Comparison of ENCODE assay signal across 21 cellular contexts in genomic region chr22:38866399-38867123, GRCh38. TPM values are rescaled to one million over a fixed set of nuclear protein-coding genes. Genes with fewer than 3 reads are reported as not detected.
DNase-seq lines count a peak whose midpoint lies in the region; ATAC-seq and TF ChIP-seq lines count a peak whose summit lies in the region.
"Had no signal": no experiment of that assay in that cellular context is flagged by ENCODE, and none has a peak within 500 bp of the region (broad histone marks: within the 10 kb centered on the region; RNA-seq: fewer than 3 reads in every experiment).

No MANE protein-coding gene starts in this region.

- peak overlapping the region; percentile 48 for H3K4me3 Mint-ChIP-seq in endodermal cell
- H3K4me3 Mint-ChIP-seq in neural progenitor cell = no peak overlapping the region
- H3K4me3 Mint-ChIP-seq: nephron; T-helper 1 cell treated with Interleukin-12 subunit alpha and Interleukin-12 subunit beta and Interleukin-4 antibody, amounts not matched to agents 30 μg/mL and 1 μg/mL, for 36 hours had no signal

- H4K20me1 ChIP-seq in neural progenitor cell (ENCODE audit: low read depth) = peaks cover 94% of the 10 kb centered on the region

- H3K4me2 ChIP-seq in neural progenitor cell = peak overlapping the region; percentile 52

- H3K27ac ChIP-seq in left ventricle myocardium inferior (replicated peaks) = peak overlapping the region; percentile 84
- no peak overlapping the region for H3K27ac ChIP-seq in endodermal cell (ENCODE audit: low read depth, low read length)
- no peak overlapping the region for H3K27ac ChIP-seq in neural progenitor cell
- no peak overlapping the region for H3K27ac ChIP-seq in aorta (ENCODE audit: low read depth in 1 of 2, low read length in 2 of 2)

- H3K27me3 Mint-ChIP-seq in endodermal cell (ENCODE audit: insufficient read depth) (peaks cover 24% of the 10 kb centered on the region), neural progenitor cell (ENCODE audit: insufficient read depth, low read depth) (peaks cover 6% of the 10 kb centered on the region)
- H3K27me3 Mint-ChIP-seq: CD4-positive, alpha-beta memory T cell had no signal

- H3K27ac Mint-ChIP-seq in endodermal cell = no peak overlapping the region
- no peak overlapping the region for H3K27ac Mint-ChIP-seq in neural progenitor cell
- H3K27ac Mint-ChIP-seq: nephron; T-helper 1 cell treated with Interleukin-12 subunit alpha and Interleukin-12 subunit beta and Interleukin-4 antibody, amounts not matched to agents 30 μg/mL and 1 μg/mL, for 36 hours had no signal

- H3F3A ChIP-seq in neural progenitor cell (ENCODE audit: low read depth) = peaks cover 21% of the 10 kb centered on the region

- H3K36me3 ChIP-seq in left ventricle myocardium inferior (peaks cover 27% of the 10 kb centered on the region), endodermal cell (ENCODE audit: control insufficient read depth, insufficient read depth, low read length) (peaks cover 23% of the 10 kb centered on the region), neural progenitor cell (no peaks in the 10 kb centered on the region), aorta (ENCODE audit: control insufficient read depth in 1 of 2, insufficient read depth in 2 of 2, low read length in 1 of 2) (no peaks in the 10 kb centered on the region)

- H3K4me1 Mint-ChIP-seq in endodermal cell (peaks cover 8% of the 10 kb centered on the region), neural progenitor cell (peaks cover 38% of the 10 kb centered on the region)

- TF ChIP-seq CTCF in left ventricle myocardium inferior (IDR thresholded peaks at IDR 0.05; ENCODE audit: borderline replicate concordance) = no peak
- peak; percentile 45 for TF ChIP-seq CTCF in endodermal cell (conservative IDR thresholded peaks at IDR 0.05)
- peak; percentile 8 for TF ChIP-seq CTCF in neural progenitor cell (IDR thresholded peaks at IDR 0.05)

- H3K9ac ChIP-seq in endodermal cell (ENCODE audit: extremely low read depth, low read length, poor library complexity, severe bottlenecking) (no peak overlapping the region), neural progenitor cell (no peak overlapping the region)

- 83 to 86% methylated on average over 37 to 75 of the region's 75 CpGs for WGBS in endodermal cell (ENCODE audit: insufficient coverage in 1 of 2, insufficient read length in 1 of 2), 2 experiments
- 70 to 71% methylated on average over 66 to 75 of the region's 75 CpGs for WGBS in aorta, 2 donors

- intact Hi-C loops in left ventricle myocardium inferior (cut with micrococcal nuclease) (no loop called here), left cardiac atrium (cut with DNase I) (loop anchor here (5.0 to 10.0 kb wide), 4 partner anchors 92 to 258 kb away; partner anchors contain the start of gene SUN2 (in 1 of the 2)), aorta (cut with DNase I) (loop anchor here in 1 of 2 donors (5.0 kb wide), 1 partner anchor 256 kb away; no protein-coding TSS in a partner anchor)

- H3K9me3 Mint-ChIP-seq in endodermal cell = no peaks in the 10 kb centered on the region
- H3K9me3 Mint-ChIP-seq in neural progenitor cell = no peaks in the 10 kb centered on the region
- H3K9me3 Mint-ChIP-seq: CD4-positive, alpha-beta memory T cell; nephron; T-helper 1 cell treated with Interleukin-12 subunit alpha and Interleukin-12 subunit beta and Interleukin-4 antibody, amounts not matched to agents 30 μg/mL and 1 μg/mL, for 36 hours had no signal

- H3K4me3 ChIP-seq in left ventricle myocardium inferior (peak overlapping the region; percentile 24), endodermal cell (ENCODE audit: low read length) (no peak overlapping the region), neural progenitor cell (no peak overlapping the region), aorta (ENCODE audit: low read length in 2 of 2) (no peak overlapping the region)

- no peak for ATAC-seq in left cardiac atrium
- ATAC-seq in aorta (ENCODE audit: low FRiP score) = no peak

- DNase-seq in left ventricle myocardium inferior = no peak
- no peak for DNase-seq in left cardiac atrium
- peak; percentile 96 for DNase-seq in endodermal cell
- peak; percentile 77 for DNase-seq in neural progenitor cell (ENCODE audit: low spot score)
- DNase-seq in aorta = peak; percentile 45 to 80
- DNase-seq in cortex of kidney (lab: John Stamatoyannopoulos, UW) = no peak
- DNase-seq in HuH-7 (ENCODE audit: low spot score) = no peak
- no peak for DNase-seq in 8988T
- DNase-seq: activated CD4-positive, CD25-positive, alpha-beta regulatory T cell; activated naive CD4-positive, alpha-beta T cell treated with Interleukin-2 at 50 U/mL for 16 hours; anterior cingulate cortex; CD4-positive, alpha-beta memory T cell; foreskin fibroblast; IMR-90; mesenchymal stem cell; NCI-H2081; NCI-H526; SIG-M5; stimulated activated CD4-positive, alpha-beta T cell treated with anti-CD3 and anti-CD28 coated beads, Interleukin-1b, Interleukin-23, amount 100 ng/mL, for 48 hours had no signal

- no peaks in the 10 kb centered on the region for H3K36me3 Mint-ChIP-seq in endodermal cell (ENCODE audit: low read depth)
- peaks cover 3% of the 10 kb centered on the region for H3K36me3 Mint-ChIP-seq in neural progenitor cell

- no peaks in the 10 kb centered on the region for H3K27me3 ChIP-seq in left ventricle myocardium inferior (ENCODE audit: low read depth)
- H3K27me3 ChIP-seq in endodermal cell (ENCODE audit: control insufficient read depth, insufficient read depth, low read length, poor library complexity, severe bottlenecking) = no peaks in the 10 kb centered on the region
- H3K27me3 ChIP-seq in neural progenitor cell = no peaks in the 10 kb centered on the region
- no peaks in the 10 kb centered on the region for H3K27me3 ChIP-seq in aorta (ENCODE audit: control insufficient read depth in 1 of 2, insufficient read depth in 2 of 2, low read length in 1 of 2)

- H3K4me1 ChIP-seq in left ventricle myocardium inferior (peaks cover 99% of the 10 kb centered on the region), endodermal cell (ENCODE audit: control insufficient read depth, insufficient read depth, low read length) (no peaks in the 10 kb centered on the region), neural progenitor cell (peaks cover 20% of the 10 kb centered on the region), aorta (ENCODE audit: control insufficient read depth in 1 of 2, insufficient read depth in 2 of 2, low read length in 2 of 2) (peaks cover 0 to 3% of the 10 kb centered on the region in 2 donors)

- H3K9me3 ChIP-seq in left ventricle myocardium inferior (replicated peaks) (no peaks in the 10 kb centered on the region), endodermal cell (ENCODE audit: control insufficient read depth, low read length) (no peaks in the 10 kb centered on the region), neural progenitor cell (ENCODE audit: low read depth) (no peaks in the 10 kb centered on the region), aorta (ENCODE audit: control insufficient read depth, low read length) (no peaks in the 10 kb centered on the region)

- H3K79me2 ChIP-seq in neural progenitor cell (ENCODE audit: low read depth) = peaks cover 31% of the 10 kb centered on the region

- H2AFZ ChIP-seq in neural progenitor cell (replicated peaks) = no peak overlapping the region

RNA-seq across cellular contexts. Expression of gene CBX6, which starts 5.5 kb away (rescaled TPM):
- total RNA-seq in left ventricle myocardium inferior (32.9 TPM), left cardiac atrium (10 to 100 TPM; 46.0 to 54.3 TPM), endodermal cell (10 to 100 TPM; 12.8 to 28.2 TPM), neural progenitor cell (ENCODE audit: low replicate concordance) (14.0 and 29.7 TPM in 2 replicates), aorta (100 to 1,000 TPM in 1 of 2 donors, 10 to 100 TPM in 1; 97.2 to 104 TPM)
- 18.6 TPM for polyA plus RNA-seq in endodermal cell (2013, experiment 1 of 2)
- polyA plus RNA-seq in endodermal cell (2013, experiment 2 of 2) = 18.3 TPM
- 10 to 100 TPM; 17.5 to 38.9 TPM for polyA plus RNA-seq in aorta

RNA-seq across cellular contexts. Expression of gene NPTXR, which starts 22.7 kb away (rescaled TPM):
- total RNA-seq in left ventricle myocardium inferior (23.3 TPM), left cardiac atrium (10 to 100 TPM; 26.9 to 30.8 TPM), endodermal cell (1 to 10 TPM; 2.1 to 2.5 TPM), neural progenitor cell (ENCODE audit: low replicate concordance) (0.99 and 2.5 TPM in 2 replicates), aorta (10 to 100 TPM; 16.5 to 21.9 TPM)
- polyA plus RNA-seq in endodermal cell (2013, experiment 1 of 2) = 3.2 TPM
- 2.6 TPM for polyA plus RNA-seq in endodermal cell (2013, experiment 2 of 2)
- 10 to 100 TPM in 1 of 2 donors, 1 to 10 TPM in 1; 6.1 to 11.3 TPM for polyA plus RNA-seq in aorta

Comparison
In these comparisons a context has a peak if more than half of its experiments do, and no peak if none do; other contexts are left out.
1. DNase-seq: peak in endodermal cell (single experiment), neural progenitor cell (single experiment) and aorta (2 of 2); none in left ventricle myocardium inferior (single experiment), left cardiac atrium (single experiment), cortex of kidney (single experiment), HuH-7 (single experiment) and 8988T (single experiment).